In the genomic region with DNA sequence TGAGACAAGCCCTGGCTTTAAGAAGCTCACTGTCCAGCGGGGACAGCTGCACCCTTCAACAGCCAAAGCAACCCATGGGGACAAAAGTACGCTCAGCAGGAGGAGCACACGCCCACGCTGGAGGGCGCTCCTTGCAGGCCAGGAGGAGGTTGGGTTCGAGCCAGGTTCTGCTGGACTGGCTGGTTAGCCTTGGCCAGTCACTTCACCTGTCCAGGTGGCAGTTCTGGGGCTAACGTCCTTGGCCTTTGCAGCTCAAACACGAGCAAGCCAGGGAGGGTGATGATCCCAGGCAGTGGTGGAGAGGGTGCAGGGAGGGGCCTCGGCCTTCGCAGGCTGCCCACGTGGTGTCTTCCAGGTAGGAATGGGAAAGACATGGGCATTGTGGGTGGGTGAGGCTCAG, we compare ENCODE assay signal across 8 cellular contexts. TPM values are rescaled to one million over a fixed set of nuclear protein-coding genes. Genes with fewer than 3 reads are reported as not detected.
"Had no signal": no experiment of that assay in that cellular context is flagged by ENCODE, and none has a peak within 500 bp of the region (broad histone marks: within the 10 kb centered on the region; RNA-seq: fewer than 3 reads in every experiment).

No MANE protein-coding gene starts in this region.

- ATAC-seq: GM23338, HCT116, HepG2, K562 had no signal

- DNase-seq: HFFc6 had no signal

- H3K4me2 ChIP-seq: GM23338 had no signal

- H3K9me3 ChIP-seq: HAP-1 had no signal

- H2AFZ ChIP-seq: GM23338 had no signal

- H3K4me3 ChIP-seq: GM23338, HAP-1, K562 had no signal

- H3K4me1 ChIP-seq: HAP-1 had no signal

- H3K27ac ChIP-seq: HL-60 had no signal

RNA-seq across cellular contexts. Expression of a gene that starts 13.1 kb away (rescaled TPM):
- total RNA-seq: HepG2, HFFc6, HT1080, K562 had no signal
- polyA plus RNA-seq: HepG2, K562 had no signal
